ENCODE assay signal across 15 cellular contexts in the genomic region with DNA sequence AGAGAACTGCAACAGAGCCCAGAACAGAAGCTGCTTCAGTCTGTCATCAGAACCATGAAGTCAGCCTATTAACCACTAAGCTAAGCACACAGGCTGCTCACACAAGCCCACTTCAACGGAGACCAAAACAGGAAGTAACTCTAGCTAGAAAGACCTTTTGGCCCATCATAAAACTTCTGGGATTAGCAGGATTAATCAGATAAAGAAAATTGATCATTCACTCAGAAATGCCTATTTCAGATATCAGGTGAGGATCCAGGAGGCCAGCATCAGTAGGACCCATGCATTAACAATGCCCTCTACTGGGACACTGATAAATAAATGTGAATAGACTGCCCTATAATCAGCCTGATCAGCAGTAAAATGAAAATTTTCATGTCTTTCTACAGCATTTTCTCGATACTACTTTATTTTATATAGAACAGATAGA.
DNase-seq lines count a peak whose midpoint lies in the region; ATAC-seq, FAIRE-seq and TF ChIP-seq lines count a peak whose summit lies in the region.
"Had no signal": no experiment of that assay in that cellular context is flagged by ENCODE, and none has a peak within 500 bp of the region (broad histone marks: within the 10 kb centered on the region; RNA-seq: fewer than 3 reads in every experiment).

No MANE protein-coding gene starts in this region.

- intact Hi-C loops in posterior vena cava (cut with DNase I), result no loop called here

- peak; percentile 21 for FAIRE-seq in islet of Langerhans (lab: Jason Lieb, UNC)

- 0 out of 2 replicates have a peak, but pooled peaks cover 4% of the 10 kb centered on the region for H3K4me1 ChIP-seq in SJCRH30
- H3K4me1 ChIP-seq: esophagus muscularis mucosa had no signal

- no peaks in the 10 kb centered on the region for H3K36me3 ChIP-seq in SJCRH30
- H3K36me3 ChIP-seq: cardiac muscle cell had no signal

- ATAC-seq in HG03571 (IDR thresholded peaks at IDR 0.05; ENCODE audit: unreplicated experiment), result no peak
- ATAC-seq: activated CD4-positive, CD25-positive, alpha-beta regulatory T cell treated with anti-CD3 and anti-CD28 coated beads, Interleukin-2, amount 50 U/mL, for 24 hours; activated T-helper 17 cell treated with anti-CD3 and anti-CD28 coated beads, Interleukin-2, amount 50 U/mL, for 72 hours had no signal

- peak; percentile 19 for TF ChIP-seq CTCF in GM12873 (IDR thresholded peaks at IDR 0.05; ENCODE audit: insufficient read depth, low read depth, low read length, missing control alignments)

- no peak overlapping the region for H3K4me3 ChIP-seq in SJCRH30
- H3K4me3 ChIP-seq: cardiac muscle cell, esophagus muscularis mucosa, skin epidermis had no signal

- no peaks in the 10 kb centered on the region for H3K9me3 ChIP-seq in SJCRH30 (replicated peaks)
- H3K9me3 ChIP-seq: esophagus muscularis mucosa had no signal

- DNase-seq in M059J (ENCODE audit: low read depth), result peak; percentile 2
- peak; percentile 28 to 55 for DNase-seq in SJCRH30
- no peak for DNase-seq in posterior vena cava (ENCODE audit: low spot score)
- no peak for DNase-seq in stimulated activated CD4-positive, alpha-beta T cell treated with anti-CD3 and anti-CD28 coated beads, Interleukin-2, amount 100 ng/mL, for 24 hours
- no peak for DNase-seq in AML-193 (lab: John Stamatoyannopoulos, UW)
- DNase-seq: DMS79, SHP77 had no signal

- no peaks in the 10 kb centered on the region for H3K27me3 ChIP-seq in SJCRH30
- H3K27me3 ChIP-seq: cardiac muscle cell, esophagus muscularis mucosa had no signal

- no peak overlapping the region for H3K27ac ChIP-seq in SJCRH30
- H3K27ac ChIP-seq: cardiac muscle cell, esophagus muscularis mucosa, skin epidermis had no signal

Comparison
In these comparisons a context has a peak if more than half of its experiments do, and no peak if none do; other contexts are left out.
1. DNase-seq: peak in M059J (single experiment) and SJCRH30 (2 of 2); none in posterior vena cava (single experiment), stimulated activated CD4-positive, alpha-beta T cell treated with anti-CD3 and anti-CD28 coated beads, Interleukin-2, amount 100 ng/mL, for 24 hours (0 of 2) and AML-193 (0 of 2).